22 cellular contexts compared by ENCODE assay signal in the genomic region with DNA sequence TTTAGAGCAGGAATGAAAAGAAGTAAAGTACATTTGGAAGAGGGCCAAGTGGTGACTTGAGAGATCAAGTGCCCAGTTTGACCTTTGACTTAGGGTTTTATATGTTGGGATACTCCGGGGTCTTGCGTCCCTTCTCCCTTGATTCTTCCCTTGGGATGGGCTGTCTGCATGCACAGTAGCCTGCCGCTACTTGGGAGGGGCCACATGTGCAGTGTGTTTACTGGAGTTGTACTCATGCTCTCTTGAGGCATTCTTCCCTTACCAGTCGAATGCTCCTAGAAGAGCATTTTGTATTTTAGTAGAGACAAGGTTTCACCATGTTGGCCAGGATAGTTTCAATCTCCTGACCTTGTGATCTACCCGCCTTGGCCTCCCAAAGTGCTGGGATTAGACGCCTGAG. TPM values are rescaled to one million over a fixed set of nuclear protein-coding genes. Genes with fewer than 3 reads are reported as not detected.
DNase-seq lines count a peak whose midpoint lies in the region; ATAC-seq and TF ChIP-seq lines count a peak whose summit lies in the region.
"Had no signal": no experiment of that assay in that cellular context is flagged by ENCODE, and none has a peak within 500 bp of the region (broad histone marks: within the 10 kb centered on the region; RNA-seq: fewer than 3 reads in every experiment).

No MANE protein-coding gene starts in this region.

- TF ChIP-seq CTCF in MM.1S (IDR thresholded peaks at IDR 0.05; ENCODE audit: low read length) (no peak), neural progenitor cell (IDR thresholded peaks at IDR 0.05) (no peak), thyroid gland (IDR thresholded peaks at IDR 0.05) (no peak), Caco-2 (IDR thresholded peaks at IDR 0.05; ENCODE audit: insufficient read depth in 1 of 2, low read depth in 1 of 2, low read length in 1 of 2, severe bottlenecking in 1 of 2, unreplicated experiment in 1 of 2) (no peak)

- H3K4me1 ChIP-seq in MM.1S (ENCODE audit: low read length) (0 out of 2 replicates have a peak, but pooled peaks cover 6% of the 10 kb centered on the region), neural progenitor cell (no peaks in the 10 kb centered on the region), thyroid gland (peaks cover 0 to 9% of the 10 kb centered on the region in 2 donors), Caco-2 (no peaks in the 10 kb centered on the region)
- H3K4me1 ChIP-seq: A549; BE2C; BLaER1 treated with 17β-estradiol and CSF1 and Interleukin-3, amounts not matched to agents 10 nM and 100 nM had no signal

- POLR2A ChIA-PET in Caco-2 (lab: Charles Lee), result no interaction called here

- H3K4me1 Mint-ChIP-seq in neural progenitor cell (no peaks in the 10 kb centered on the region), Caco-2 (ENCODE audit: low read depth, unreplicated experiment) (no peaks in the 10 kb centered on the region), T-helper 17 cell (no peaks in the 10 kb centered on the region)
- H3K4me1 Mint-ChIP-seq: CD14-positive monocyte; CD8-positive, alpha-beta memory T cell had no signal

- H3K4me3 Mint-ChIP-seq in neural progenitor cell, result no peak overlapping the region
- no peak overlapping the region for H3K4me3 Mint-ChIP-seq in Caco-2 (ENCODE audit: unreplicated experiment)
- no peak overlapping the region for H3K4me3 Mint-ChIP-seq in T-helper 17 cell
- H3K4me3 Mint-ChIP-seq: CD14-positive monocyte; CD4-positive, alpha-beta T cell; CD8-positive, alpha-beta memory T cell had no signal

- intact Hi-C loops in thyroid gland (cut with DNase I) (no loop called here), head of caudate nucleus (cut with DNase I) (no loop called here), Caco-2 (cut with micrococcal nuclease; ENCODE audit: unreplicated experiment) (no loop called here)

- no peaks in the 10 kb centered on the region for H3K36me3 Mint-ChIP-seq in neural progenitor cell
- H3K36me3 Mint-ChIP-seq in Caco-2 (ENCODE audit: insufficient read depth, unreplicated experiment), result no peaks in the 10 kb centered on the region
- peaks cover 2% of the 10 kb centered on the region for H3K36me3 Mint-ChIP-seq in T-helper 17 cell (ENCODE audit: low read depth)
- H3K36me3 Mint-ChIP-seq: CD14-positive monocyte had no signal

- H3K9me2 ChIP-seq in MM.1S (replicated peaks; ENCODE audit: insufficient read depth, low read length), result no peaks in the 10 kb centered on the region

- peak overlapping the region; percentile 18; the same call in 1 of the 2 replicates for H3K27ac ChIP-seq in MM.1S (ENCODE audit: low read length)
- no peak overlapping the region for H3K27ac ChIP-seq in neural progenitor cell
- peak overlapping the region in 2 of 3 donors; percentile 5 to 53 for H3K27ac ChIP-seq in thyroid gland
- H3K27ac ChIP-seq: A549; BLaER1 treated with 17β-estradiol and CSF1 and Interleukin-3, amounts not matched to agents 10 nM and 100 nM; GM23248 had no signal

- ATAC-seq in T-helper 17 cell, result no peak
- ATAC-seq: A549, GM12878 had no signal

- H3K79me2 ChIP-seq in MM.1S (ENCODE audit: low read length), result no peaks in the 10 kb centered on the region
- no peaks in the 10 kb centered on the region for H3K79me2 ChIP-seq in neural progenitor cell (ENCODE audit: low read depth)

- H3K27me3 Mint-ChIP-seq in neural progenitor cell (ENCODE audit: insufficient read depth, low read depth) (no peaks in the 10 kb centered on the region), Caco-2 (ENCODE audit: insufficient read depth, unreplicated experiment) (peaks cover 3% of the 10 kb centered on the region), T-helper 17 cell (no peaks in the 10 kb centered on the region)
- H3K27me3 Mint-ChIP-seq: CD4-positive, alpha-beta T cell; CD8-positive, alpha-beta memory T cell had no signal

- H3F3A ChIP-seq in MM.1S (ENCODE audit: insufficient read depth, low read length) (peaks cover 6% of the 10 kb centered on the region; the same call in 1 of the 2 replicates), neural progenitor cell (ENCODE audit: low read depth) (no peaks in the 10 kb centered on the region)

- no peaks in the 10 kb centered on the region for H3K9me3 Mint-ChIP-seq in neural progenitor cell
- H3K9me3 Mint-ChIP-seq in Caco-2 (ENCODE audit: unreplicated experiment), result no peaks in the 10 kb centered on the region
- H3K9me3 Mint-ChIP-seq: CD14-positive monocyte; CD4-positive, alpha-beta T cell; CD8-positive, alpha-beta memory T cell had no signal

- H3K4me3 ChIP-seq in MM.1S (ENCODE audit: low read length) (no peak overlapping the region), neural progenitor cell (no peak overlapping the region), thyroid gland (replicated peaks in 1 of 3) (no peak overlapping the region), Caco-2 (ENCODE audit: low read depth, low read length) (no peak overlapping the region)
- H3K4me3 ChIP-seq: A549; BLaER1 treated with 17β-estradiol and CSF1 and Interleukin-3, amounts not matched to agents 10 nM and 100 nM; GM12878; GM23248 had no signal

- H3K9ac ChIP-seq in MM.1S (ENCODE audit: low read length), result no peak overlapping the region
- no peak overlapping the region for H3K9ac ChIP-seq in neural progenitor cell
- H3K9ac ChIP-seq: BLaER1 treated with 17β-estradiol and CSF1 and Interleukin-3, amounts not matched to agents 10 nM and 100 nM; GM23248 had no signal

- DNase-seq in MM.1S (no peak), neural progenitor cell (ENCODE audit: low spot score) (no peak), thyroid gland (peak; percentile 53 to 55), head of caudate nucleus (no peak), Caco-2 (no peak), T-helper 17 cell (no peak)
- DNase-seq: 8988T; ACHN; AML-193; BE2C; CD4-positive, alpha-beta T cell; CD8-positive, alpha-beta memory T cell; DMS79; EL; GDM1; GM23248; H7; HCEC 1CT had no signal

- H3K36me3 ChIP-seq in MM.1S (replicated peaks; ENCODE audit: insufficient read depth, low read length) (no peaks in the 10 kb centered on the region), neural progenitor cell (no peaks in the 10 kb centered on the region), thyroid gland (no peaks in the 10 kb centered on the region), Caco-2 (ENCODE audit: control insufficient read depth, insufficient read depth, low read length) (no peaks in the 10 kb centered on the region)
- H3K36me3 ChIP-seq: BE2C had no signal

- TF ChIP-seq POLR2A in thyroid gland (IDR thresholded peaks at IDR 0.05), result no peak

- BruUV-seq in Caco-2 (replicated peaks; lab: Mats Ljungman, UMichigan), result no TSS peak

- no peaks in the 10 kb centered on the region for H3K27me3 ChIP-seq in MM.1S (replicated peaks; ENCODE audit: insufficient read depth, low read length)
- no peaks in the 10 kb centered on the region for H3K27me3 ChIP-seq in neural progenitor cell
- H3K27me3 ChIP-seq in thyroid gland, result no peaks in the 10 kb centered on the region
- H3K27me3 ChIP-seq in Caco-2 (replicated peaks; ENCODE audit: control insufficient read depth, insufficient read depth, low read length), result no peaks in the 10 kb centered on the region
- H3K27me3 ChIP-seq: BE2C; BLaER1 treated with 17β-estradiol and CSF1 and Interleukin-3, amounts not matched to agents 10 nM and 100 nM had no signal

- H3K27ac Mint-ChIP-seq in neural progenitor cell (peak overlapping the region; percentile 23), Caco-2 (ENCODE audit: unreplicated experiment) (no peak overlapping the region), T-helper 17 cell (no peak overlapping the region)
- H3K27ac Mint-ChIP-seq: CD14-positive monocyte; CD4-positive, alpha-beta T cell; CD8-positive, alpha-beta memory T cell had no signal

- 33 to 50% methylated on average over 6 of the region's 6 CpGs for WGBS in thyroid gland, 2 donors

- H3K4me2 ChIP-seq in MM.1S (ENCODE audit: low read depth, low read length), result no peak overlapping the region
- H3K4me2 ChIP-seq in neural progenitor cell, result no peak overlapping the region
- H3K4me2 ChIP-seq: A549; BLaER1 treated with 17β-estradiol and CSF1 and Interleukin-3, amounts not matched to agents 10 nM and 100 nM had no signal

- H2AFZ ChIP-seq in MM.1S (ENCODE audit: low read length) (0 out of 2 replicates have a peak overlapping the region, but pooled peaks have one; percentile 19), neural progenitor cell (replicated peaks) (no peak overlapping the region)
- H2AFZ ChIP-seq: GM23248 had no signal

- CTCF ChIA-PET in Caco-2 (lab: Charles Lee), result no interaction called here

- H3K9me3 ChIP-seq in MM.1S (replicated peaks; ENCODE audit: insufficient read depth, low read length) (no peaks in the 10 kb centered on the region), neural progenitor cell (ENCODE audit: low read depth) (no peaks in the 10 kb centered on the region), thyroid gland (no peaks in the 10 kb centered on the region), Caco-2 (no peaks in the 10 kb centered on the region), T-helper 17 cell (ENCODE audit: control insufficient read depth, low read length, poor library complexity, severe bottlenecking) (no peaks in the 10 kb centered on the region)
- H3K9me3 ChIP-seq: A549; BE2C; BLaER1 treated with 17β-estradiol and CSF1 and Interleukin-3, amounts not matched to agents 10 nM and 100 nM had no signal

- H4K20me1 ChIP-seq in MM.1S (ENCODE audit: insufficient read depth, low read length) (no peaks in the 10 kb centered on the region), neural progenitor cell (ENCODE audit: low read depth) (no peaks in the 10 kb centered on the region)
- H4K20me1 ChIP-seq: BLaER1 treated with 17β-estradiol and CSF1 and Interleukin-3, amounts not matched to agents 10 nM and 100 nM had no signal

RNA-seq across cellular contexts. Expression of a gene that starts 23.8 kb away (rescaled TPM):
- total RNA-seq in neural progenitor cell (ENCODE audit: low replicate concordance) (13.6 and 17.8 TPM in 2 replicates), thyroid gland (1 to 10 TPM; 1.0 to 3.7 (median 3.5) TPM), Caco-2 (2022) (1.2 and 2.9 TPM in 2 replicates), T-helper 17 cell (1 to 10 TPM; 2.7 to 3.2 TPM)

RNA-seq across cellular contexts. Expression of a gene that starts 34.2 kb away (rescaled TPM):
- total RNA-seq in neural progenitor cell (ENCODE audit: low replicate concordance) (20.8 and 24.0 TPM in 2 replicates), thyroid gland (10 to 100 TPM in 3 of 4 donors, 1 to 10 TPM in 1; 7.8 to 14.6 (median 12.1) TPM), Caco-2 (2022) (18.9 and 21.1 TPM in 2 replicates), T-helper 17 cell (10 to 100 TPM; 10.0 to 13.8 TPM)

Comparison
In these comparisons a context has a peak if more than half of its experiments do, and no peak if none do; other contexts are left out.
1. DNase-seq: peak in thyroid gland (2 of 2); none in MM.1S (single experiment), neural progenitor cell (single experiment), head of caudate nucleus (0 of 42), Caco-2 (0 of 2) and T-helper 17 cell (0 of 3).